ENCODE assay signal across 8 cellular contexts in genomic region chr10:3172081-3172445, GRCh38. TPM values are rescaled to one million over a fixed set of nuclear protein-coding genes. Genes with fewer than 3 reads are reported as not detected.
DNase-seq lines count a peak whose midpoint lies in the region; TF ChIP-seq lines count a peak whose summit lies in the region.

No MANE protein-coding gene starts in this region.

- no peak for TF ChIP-seq POLR2A in adrenal gland (IDR thresholded peaks at IDR 0.05)

- H3K9ac ChIP-seq in ES-I3 (ENCODE audit: low read depth, low read length) (peak overlapping the region; percentile 91), skeletal muscle tissue (ENCODE audit: low read depth in 1 of 3, low read length in 3 of 3) (peak overlapping the region; percentile 82 to 94 (median 94))

- H3K27me3 ChIP-seq in adrenal gland (no peaks in the 10 kb centered on the region), iPS DF 6.9 (ENCODE audit: control insufficient read depth, insufficient read depth, low read length) (no peaks in the 10 kb centered on the region), skeletal muscle tissue (ENCODE audit: control insufficient read depth in 3 of 3, insufficient read depth in 3 of 3, low read length in 3 of 3) (no peaks in the 10 kb centered on the region)

- H3K4me3 ChIP-seq in adrenal gland: peak overlapping the region; percentile 62 to 90 (median 86)
- peak overlapping the region; percentile 58 for H3K4me3 ChIP-seq in iPS DF 6.9 (ENCODE audit: low read length)
- peak overlapping the region; percentile 81 to 86 (median 84) for H3K4me3 ChIP-seq in skeletal muscle tissue (ENCODE audit: low read length in 3 of 3)

- H3K27ac ChIP-seq in adrenal gland: peak overlapping the region; percentile 64 to 94 (median 91)
- no peak overlapping the region for H3K27ac ChIP-seq in iPS DF 6.9 (ENCODE audit: low read length)
- H3K27ac ChIP-seq in skeletal muscle tissue (ENCODE audit: low read depth, low read length): peak overlapping the region; percentile 89

- no peaks in the 10 kb centered on the region; the same call in 1 of the 2 replicates for H3K9me3 ChIP-seq in ES-I3 (ENCODE audit: control insufficient read depth, insufficient read depth, low read length)
- H3K9me3 ChIP-seq in adrenal gland (replicated peaks in 1 of 3): no peaks in the 10 kb centered on the region
- H3K9me3 ChIP-seq in iPS DF 6.9 (ENCODE audit: control insufficient read depth, insufficient read depth, low read length): no peaks in the 10 kb centered on the region
- H3K9me3 ChIP-seq in skeletal muscle tissue (ENCODE audit: control insufficient read depth in 3 of 3, low read length in 3 of 3): no peaks in the 10 kb centered on the region

- H3K36me3 ChIP-seq in ES-I3 (ENCODE audit: insufficient read depth, low read length): peaks cover 6% of the 10 kb centered on the region
- H3K36me3 ChIP-seq in adrenal gland (replicated peaks in 1 of 2): peaks cover 0 to 17% of the 10 kb centered on the region in 2 donors
- no peaks in the 10 kb centered on the region for H3K36me3 ChIP-seq in iPS DF 6.9 (ENCODE audit: control insufficient read depth, insufficient read depth, low read length)
- H3K36me3 ChIP-seq in skeletal muscle tissue (ENCODE audit: control insufficient read depth in 3 of 3, insufficient read depth in 3 of 3, low read length in 3 of 3): peaks cover 21 to 28% (median 25%) of the 10 kb centered on the region in 3 donors

- DNase-seq in Kasumi-1 (lab: John Stamatoyannopoulos, UW) (peak; percentile 58 to 61), adrenal gland (peak in 3 of 7 donors; percentile 37 to 49 (median 39)), iPS DF 6.9 (ENCODE audit: low read depth, low spot score) (no peak), epidermal melanocyte (ENCODE audit: insufficient read length, low spot score) (no peak), NAMALWA (ENCODE audit: low spot score) (no peak), cerebellar nuclear complex (lab: John Stamatoyannopoulos, UW) (no peak)

- H3K4me1 ChIP-seq in ES-I3 (ENCODE audit: insufficient read depth, low read length) (peaks cover 6% of the 10 kb centered on the region; the same call in 1 of the 2 replicates), adrenal gland (replicated peaks in 1 of 2) (peaks cover 10 to 32% of the 10 kb centered on the region in 2 donors), iPS DF 6.9 (ENCODE audit: control insufficient read depth, insufficient read depth, low read length) (peaks cover 2% of the 10 kb centered on the region; the same call in 1 of the 2 replicates), skeletal muscle tissue (ENCODE audit: control insufficient read depth in 3 of 3, insufficient read depth in 3 of 3, low read length in 3 of 3) (peaks cover 3 to 5% (median 5%) of the 10 kb centered on the region in 3 donors)

- TF ChIP-seq CTCF in adrenal gland (IDR thresholded peaks at IDR 0.05): no peak

- 0 to 1% (median 1%) methylated on average over 17 to 21 of the region's 21 CpGs for WGBS in adrenal gland, 4 donors
- WGBS in iPS DF 6.9 (ENCODE audit: insufficient coverage, insufficient read length): no CpG with 5 or more reads among the region's 21 CpGs

- intact Hi-C loops in adrenal gland (cut with DNase I): loop anchor here in 1 of 2 donors (10.0 kb wide), 1 partner anchor 237 kb away; no protein-coding TSS in a partner anchor

RNA-seq across cellular contexts. Expression of gene PITRM1, which starts 0.5 kb away (rescaled TPM):
- total RNA-seq in adrenal gland (100 to 1,000 TPM in 3 of 8 donors, 10 to 100 TPM in 5; 83.0 to 132 (median 91.9) TPM), skeletal muscle tissue (44.9 TPM)
- polyA plus RNA-seq in adrenal gland: 100 to 1,000 TPM in 2 of 3 donors, 10 to 100 TPM in 1; 97.2 to 174 (median 107) TPM

Comparison
In these comparisons a context has a peak if more than half of its experiments do, and no peak if none do; other contexts are left out.
1. DNase-seq: peak in Kasumi-1 (2 of 2); none in iPS DF 6.9 (single experiment), epidermal melanocyte (single experiment), NAMALWA (single experiment) and cerebellar nuclear complex (0 of 2).
2. Peak in every context shown above with its lines, with median percentiles within 50 percentile points of each other: H3K4me3 ChIP-seq.